Comparison of ENCODE assay signal across 30 cellular contexts in the genomic region with DNA sequence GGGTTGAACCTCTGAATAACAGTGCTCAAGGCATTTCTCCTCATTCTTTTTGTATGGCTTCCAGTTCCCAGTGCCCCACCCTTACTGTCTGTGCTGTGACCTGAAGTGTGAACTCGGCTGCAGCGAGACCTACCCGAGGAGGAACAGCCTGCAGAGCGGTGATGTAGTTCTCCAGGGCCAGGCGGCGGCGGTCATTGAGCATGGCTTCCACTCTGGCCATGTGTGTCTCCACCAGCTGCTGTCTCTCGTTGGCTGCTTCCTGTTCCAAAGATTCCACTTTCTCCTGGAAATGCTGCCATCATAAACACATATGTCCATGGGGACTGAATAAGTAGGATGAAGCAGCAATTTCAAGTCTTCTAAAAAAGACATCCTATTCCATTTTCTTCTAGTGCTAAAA.
"Had no signal": no experiment of that assay in that cellular context is flagged by ENCODE, and none has a peak within 500 bp of the region (broad histone marks: within the 10 kb centered on the region; RNA-seq: fewer than 3 reads in every experiment).

No MANE protein-coding gene starts in this region.

- H2AFZ ChIP-seq: hepatocyte had no signal

- H3K4me1 ChIP-seq: psoas muscle, spleen, uterus had no signal

- DNase-seq: activated CD4-positive, alpha-beta T cell treated with anti-CD3 and anti-CD28 coated beads for 36 hours; activated CD4-positive, CD25-positive, alpha-beta regulatory T cell; activated CD8-positive, alpha-beta memory T cell treated with anti-CD3 and anti-CD28 coated beads, Interleukin-2, amount 10 ng/mL, durations not matched to agents 7 days and 5 days; activated CD8-positive, alpha-beta T cell treated with anti-CD3 and anti-CD28 coated beads, Interleukin-2, amount 10 ng/mL, durations not matched to agents 7 days and 5 days; activated naive CD8-positive, alpha-beta T cell treated with anti-CD3 and anti-CD28 coated beads, Interleukin-2, amount 50 U/mL, for 24 hours; activated T-cell treated with anti-CD3 and anti-CD28 coated beads, Interleukin-2, amount 50 U/mL, for 48 hours; amygdala; effector CD4-positive, alpha-beta T cell; esophagus squamous epithelium; foreskin melanocyte; immature natural killer cell; kidney; nucleus accumbens; pancreas; psoas muscle; spleen; stimulated activated naive CD4-positive, alpha-beta T cell treated with Interleukin-2 at 50 U/mL for 16 hours; T-helper 1 cell; uterus had no signal

- H3K79me2 ChIP-seq: hepatocyte had no signal

- H3K36me3 ChIP-seq: uterus had no signal

- H3K27me3 Mint-ChIP-seq: activated CD4-positive, alpha-beta T cell treated with anti-CD3 and anti-CD28 coated beads for 36 hours; activated CD8-positive, alpha-beta memory T cell treated with anti-CD3 and anti-CD28 coated beads, Interleukin-2, amount 10 ng/mL, durations not matched to agents 7 days and 5 days; activated naive CD4-positive, alpha-beta T cell treated with anti-CD3 and anti-CD28 coated beads, Interleukin-2, amount 50 U/mL, for 24 hours; activated naive CD8-positive, alpha-beta T cell treated with anti-CD3 and anti-CD28 coated beads, Interleukin-2, amount 50 U/mL, for 24 hours; central memory CD8-positive, alpha-beta T cell; dendritic cell treated with granulocyte-macrophage colony-stimulating factor and Interleukin-4, amounts not matched to agents 40 ng/mL and 50 ng/mL, for 4 days; type B pancreatic cell had no signal

- H3K4me1 Mint-ChIP-seq: activated CD8-positive, alpha-beta memory T cell treated with anti-CD3 and anti-CD28 coated beads, Interleukin-2, amount 10 ng/mL, durations not matched to agents 7 days and 5 days; central memory CD8-positive, alpha-beta T cell; immature natural killer cell had no signal

- ATAC-seq: activated CD4-positive, alpha-beta T cell treated with anti-CD3 and anti-CD28 coated beads for 36 hours; activated CD8-positive, alpha-beta memory T cell treated with anti-CD3 and anti-CD28 coated beads, Interleukin-2, amount 10 ng/mL, durations not matched to agents 7 days and 5 days; activated CD8-positive, alpha-beta T cell treated with anti-CD3 and anti-CD28 coated beads, Interleukin-2, amount 10 ng/mL, durations not matched to agents 7 days and 5 days; activated naive CD8-positive, alpha-beta T cell treated with anti-CD3 and anti-CD28 coated beads, Interleukin-2, amount 50 U/mL, for 24 hours; left lobe of liver; pancreas; psoas muscle had no signal

- H3K4me2 ChIP-seq: hepatocyte had no signal

- H3K27ac Mint-ChIP-seq: activated CD4-positive, alpha-beta T cell treated with anti-CD3 and anti-CD28 coated beads for 36 hours; activated CD8-positive, alpha-beta memory T cell treated with anti-CD3 and anti-CD28 coated beads, Interleukin-2, amount 10 ng/mL, durations not matched to agents 7 days and 5 days; activated CD8-positive, alpha-beta T cell treated with anti-CD3 and anti-CD28 coated beads, Interleukin-2, amount 10 ng/mL, durations not matched to agents 7 days and 5 days; activated naive CD4-positive, alpha-beta T cell treated with anti-CD3 and anti-CD28 coated beads, Interleukin-2, amount 50 U/mL, for 24 hours; activated naive CD8-positive, alpha-beta T cell treated with anti-CD3 and anti-CD28 coated beads, Interleukin-2, amount 50 U/mL, for 24 hours; activated T-helper 2 cell treated with anti-CD3 and anti-CD28 coated beads, Interferon-gamma antibody, Interleukin-2, Interleukin-4, amounts not matched to agents 10 μg/mL and 5 μg/mL and 100 μg/mL, durations not matched to agents 14 hours and 24 hours and 36 hours; dendritic cell treated with granulocyte-macrophage colony-stimulating factor and Interleukin-4, amounts not matched to agents 40 ng/mL and 50 ng/mL, for 4 days; immature natural killer cell; T-helper 2 cell treated with Interferon-gamma antibody and Interleukin-4, amounts not matched to agents 5 μg/mL and 100 μg/mL, for 36 hours; type B pancreatic cell had no signal

- H3K9me3 Mint-ChIP-seq: activated naive CD4-positive, alpha-beta T cell treated with anti-CD3 and anti-CD28 coated beads, Interleukin-2, amount 50 U/mL, for 24 hours; central memory CD8-positive, alpha-beta T cell; dendritic cell treated with granulocyte-macrophage colony-stimulating factor and Interleukin-4, amounts not matched to agents 40 ng/mL and 50 ng/mL, for 4 days; type B pancreatic cell had no signal

- H3K9me3 ChIP-seq: esophagus squamous epithelium, pancreas, psoas muscle, thoracic aorta, uterus had no signal

- H3K36me3 Mint-ChIP-seq: activated CD8-positive, alpha-beta memory T cell treated with anti-CD3 and anti-CD28 coated beads, Interleukin-2, amount 10 ng/mL, durations not matched to agents 7 days and 5 days; immature natural killer cell had no signal

- H3K4me3 Mint-ChIP-seq: activated CD4-positive, alpha-beta T cell treated with anti-CD3 and anti-CD28 coated beads for 36 hours; activated CD8-positive, alpha-beta memory T cell treated with anti-CD3 and anti-CD28 coated beads, Interleukin-2, amount 10 ng/mL, durations not matched to agents 7 days and 5 days; activated CD8-positive, alpha-beta T cell treated with anti-CD3 and anti-CD28 coated beads, Interleukin-2, amount 10 ng/mL, durations not matched to agents 7 days and 5 days; activated naive CD4-positive, alpha-beta T cell treated with anti-CD3 and anti-CD28 coated beads, Interleukin-2, amount 50 U/mL, for 24 hours; activated naive CD8-positive, alpha-beta T cell treated with anti-CD3 and anti-CD28 coated beads, Interleukin-2, amount 50 U/mL, for 24 hours; central memory CD8-positive, alpha-beta T cell; dendritic cell treated with granulocyte-macrophage colony-stimulating factor and Interleukin-4, amounts not matched to agents 40 ng/mL and 50 ng/mL, for 4 days; immature natural killer cell; T-helper 2 cell treated with Interferon-gamma antibody and Interleukin-4, amounts not matched to agents 5 μg/mL and 100 μg/mL, for 36 hours; type B pancreatic cell had no signal

- H3K4me3 ChIP-seq: esophagus squamous epithelium, hepatocyte, lung, pancreas, psoas muscle, spleen, thoracic aorta, uterus had no signal

- H3K27me3 ChIP-seq: esophagus squamous epithelium, hepatocyte, pancreas, spleen, uterus had no signal

- H3K27ac ChIP-seq: epithelial cell of prostate, esophagus squamous epithelium, hepatocyte, pancreas, psoas muscle, spleen, thoracic aorta, uterus had no signal
